Comparison of ENCODE assay signal across 1 cellular context in the genomic region with DNA sequence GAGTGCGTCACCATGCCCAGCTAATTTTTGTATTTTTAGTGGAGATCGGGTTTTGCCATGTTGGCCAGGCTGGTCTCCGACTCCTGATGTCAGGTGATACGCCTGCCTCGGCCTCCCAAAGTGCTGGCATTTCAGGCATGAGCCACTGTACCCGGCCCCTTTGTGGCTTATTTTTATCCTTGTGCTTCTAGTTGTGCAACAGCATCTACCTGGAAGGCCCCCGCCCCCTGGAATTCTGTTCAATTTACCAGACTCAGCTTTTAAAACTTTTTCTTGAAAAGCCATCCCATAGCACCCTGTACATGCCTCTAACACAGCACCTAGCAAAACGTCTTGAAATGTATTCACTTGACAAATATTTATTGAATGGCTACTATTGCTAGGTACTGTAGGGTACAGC.
A peak's percentile ranks its signal among the peaks of the same experiment; 100 is the strongest.
TF ChIP-seq lines count a peak whose summit lies in the region.

No MANE protein-coding gene starts in this region.

TF ChIP-seq in HepG2, 621 proteins besides CTCF, POLR2A, EP300 and RAD21:
- TF ChIP-seq CEBPG (CRISPR knock-in tag; IDR thresholded peaks at IDR 0.05) (0 out of 2 replicates have a peak, but pooled peaks have one; percentile 28), FOXC1 (CRISPR knock-in tag; IDR thresholded peaks at IDR 0.05; ENCODE audit: borderline replicate concordance) (no peak), ZNF644 (CRISPR knock-in tag; IDR thresholded peaks at IDR 0.05; ENCODE audit: low read depth) (no peak), TEAD3 (CRISPR knock-in tag; optimal IDR thresholded peaks at IDR 0.05; ENCODE audit: borderline replicate concordance) (peak; percentile 45), CEBPB (IDR thresholded peaks at IDR 0.05; ENCODE audit: borderline replicate concordance, low read depth, low read length) (peak; percentile 49; the same call in 1 of the 2 replicates)
